1 cellular context compared by ENCODE assay signal in the genomic region with DNA sequence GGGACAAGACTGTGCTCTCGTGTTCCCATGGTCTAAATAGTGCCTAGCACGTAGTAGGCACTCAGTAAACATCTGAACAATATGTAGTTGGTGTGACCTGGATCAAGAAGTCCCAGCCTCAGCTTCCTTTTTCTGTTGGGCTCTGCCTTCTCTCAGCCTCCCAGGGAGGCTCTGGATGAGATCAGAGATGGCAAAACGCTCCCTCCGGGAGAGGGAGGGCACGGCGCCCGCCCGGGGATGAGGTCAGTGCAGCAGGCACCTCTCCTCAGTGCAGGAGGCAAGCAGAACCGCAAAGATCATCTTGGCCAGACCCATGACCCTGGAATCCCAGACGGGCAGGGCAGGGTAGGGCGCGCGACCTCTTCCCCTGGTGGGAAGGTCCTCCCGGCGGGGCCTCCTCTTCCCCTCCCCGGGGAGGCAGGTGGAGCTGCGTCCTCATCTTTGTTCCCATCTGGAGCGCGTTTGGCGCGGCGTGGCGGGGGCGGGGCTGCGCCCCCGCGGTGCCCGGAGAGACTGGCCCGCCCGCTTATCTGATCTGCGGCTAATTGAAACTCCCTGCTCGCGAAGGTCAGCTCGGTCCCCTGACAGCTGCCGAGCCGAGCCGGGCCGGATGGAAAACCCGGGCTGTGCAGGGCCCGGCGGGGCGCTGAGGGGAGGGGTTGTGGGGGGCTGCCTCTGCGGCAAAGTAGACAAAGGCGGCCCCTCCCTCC.
TF ChIP-seq lines count a peak whose summit lies in the region.

No MANE protein-coding gene starts in this region.

TF ChIP-seq in HEK293, 187 proteins besides CTCF, POLR2A, EP300 and RAD21 (continued from another document):
- TF ChIP-seq, protein P1, sequence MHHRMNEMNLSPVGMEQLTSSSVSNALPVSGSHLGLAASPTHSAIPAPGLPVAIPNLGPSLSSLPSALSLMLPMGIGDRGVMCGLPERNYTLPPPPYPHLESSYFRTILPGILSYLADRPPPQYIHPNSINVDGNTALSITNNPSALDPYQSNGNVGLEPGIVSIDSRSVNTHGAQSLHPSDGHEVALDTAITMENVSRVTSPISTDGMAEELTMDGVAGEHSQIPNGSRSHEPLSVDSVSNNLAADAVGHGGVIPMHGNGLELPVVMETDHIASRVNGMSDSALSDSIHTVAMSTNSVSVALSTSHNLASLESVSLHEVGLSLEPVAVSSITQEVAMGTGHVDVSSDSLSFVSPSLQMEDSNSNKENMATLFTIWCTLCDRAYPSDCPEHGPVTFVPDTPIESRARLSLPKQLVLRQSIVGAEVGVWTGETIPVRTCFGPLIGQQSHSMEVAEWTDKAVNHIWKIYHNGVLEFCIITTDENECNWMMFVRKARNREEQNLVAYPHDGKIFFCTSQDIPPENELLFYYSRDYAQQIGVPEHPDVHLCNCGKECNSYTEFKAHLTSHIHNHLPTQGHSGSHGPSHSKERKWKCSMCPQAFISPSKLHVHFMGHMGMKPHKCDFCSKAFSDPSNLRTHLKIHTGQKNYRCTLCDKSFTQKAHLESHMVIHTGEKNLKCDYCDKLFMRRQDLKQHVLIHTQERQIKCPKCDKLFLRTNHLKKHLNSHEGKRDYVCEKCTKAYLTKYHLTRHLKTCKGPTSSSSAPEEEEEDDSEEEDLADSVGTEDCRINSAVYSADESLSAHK (tag by site-specific recombination; IDR thresholded peaks at IDR 0.05) = no peak
- TF ChIP-seq KLF9 (tag by site-specific recombination; IDR thresholded peaks at IDR 0.05; ENCODE audit: low read depth) (peak; percentile 67), ZFP41 (tag by site-specific recombination; IDR thresholded peaks at IDR 0.05; ENCODE audit: borderline replicate concordance) (no peak), IKZF3 (tag by site-specific recombination; IDR thresholded peaks at IDR 0.05) (peak; percentile 81), ZBTB7A (tag by site-specific recombination; IDR thresholded peaks at IDR 0.05; ENCODE audit: low read depth) (no peak), ZNF514 (tag by site-specific recombination; IDR thresholded peaks at IDR 0.05) (no peak), OSR2 (tag by site-specific recombination; IDR thresholded peaks at IDR 0.05) (no peak; the same call in 1 of the 2 replicates), GLIS1 (tag by site-specific recombination; IDR thresholded peaks at IDR 0.05) (peak; percentile 93), ZNF114 (tag by site-specific recombination; IDR thresholded peaks at IDR 0.05) (no peak), EGR2 (tag by site-specific recombination; IDR thresholded peaks at IDR 0.05; ENCODE audit: low read depth) (peak; percentile 66; the same call in 1 of the 2 replicates), ZNF423 (tag by site-specific recombination; IDR thresholded peaks at IDR 0.05) (peak; percentile 65; the same call in 1 of the 2 replicates), FEZF1 (tag by site-specific recombination; IDR thresholded peaks at IDR 0.05) (0 out of 2 replicates have a peak, but pooled peaks have one; percentile 24), ZNF157 (tag by site-specific recombination; IDR thresholded peaks at IDR 0.05) (no peak)
- TF ChIP-seq, protein P2, sequence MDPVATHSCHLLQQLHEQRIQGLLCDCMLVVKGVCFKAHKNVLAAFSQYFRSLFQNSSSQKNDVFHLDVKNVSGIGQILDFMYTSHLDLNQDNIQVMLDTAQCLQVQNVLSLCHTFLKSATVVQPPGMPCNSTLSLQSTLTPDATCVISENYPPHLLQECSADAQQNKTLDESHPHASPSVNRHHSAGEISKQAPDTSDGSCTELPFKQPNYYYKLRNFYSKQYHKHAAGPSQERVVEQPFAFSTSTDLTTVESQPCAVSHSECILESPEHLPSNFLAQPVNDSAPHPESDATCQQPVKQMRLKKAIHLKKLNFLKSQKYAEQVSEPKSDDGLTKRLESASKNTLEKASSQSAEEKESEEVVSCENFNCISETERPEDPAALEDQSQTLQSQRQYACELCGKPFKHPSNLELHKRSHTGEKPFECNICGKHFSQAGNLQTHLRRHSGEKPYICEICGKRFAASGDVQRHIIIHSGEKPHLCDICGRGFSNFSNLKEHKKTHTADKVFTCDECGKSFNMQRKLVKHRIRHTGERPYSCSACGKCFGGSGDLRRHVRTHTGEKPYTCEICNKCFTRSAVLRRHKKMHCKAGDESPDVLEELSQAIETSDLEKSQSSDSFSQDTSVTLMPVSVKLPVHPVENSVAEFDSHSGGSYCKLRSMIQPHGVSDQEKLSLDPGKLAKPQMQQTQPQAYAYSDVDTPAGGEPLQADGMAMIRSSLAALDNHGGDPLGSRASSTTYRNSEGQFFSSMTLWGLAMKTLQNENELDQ (tag by site-specific recombination; IDR thresholded peaks at IDR 0.05; ENCODE audit: low read depth) = no peak
- TF ChIP-seq, protein P3, sequence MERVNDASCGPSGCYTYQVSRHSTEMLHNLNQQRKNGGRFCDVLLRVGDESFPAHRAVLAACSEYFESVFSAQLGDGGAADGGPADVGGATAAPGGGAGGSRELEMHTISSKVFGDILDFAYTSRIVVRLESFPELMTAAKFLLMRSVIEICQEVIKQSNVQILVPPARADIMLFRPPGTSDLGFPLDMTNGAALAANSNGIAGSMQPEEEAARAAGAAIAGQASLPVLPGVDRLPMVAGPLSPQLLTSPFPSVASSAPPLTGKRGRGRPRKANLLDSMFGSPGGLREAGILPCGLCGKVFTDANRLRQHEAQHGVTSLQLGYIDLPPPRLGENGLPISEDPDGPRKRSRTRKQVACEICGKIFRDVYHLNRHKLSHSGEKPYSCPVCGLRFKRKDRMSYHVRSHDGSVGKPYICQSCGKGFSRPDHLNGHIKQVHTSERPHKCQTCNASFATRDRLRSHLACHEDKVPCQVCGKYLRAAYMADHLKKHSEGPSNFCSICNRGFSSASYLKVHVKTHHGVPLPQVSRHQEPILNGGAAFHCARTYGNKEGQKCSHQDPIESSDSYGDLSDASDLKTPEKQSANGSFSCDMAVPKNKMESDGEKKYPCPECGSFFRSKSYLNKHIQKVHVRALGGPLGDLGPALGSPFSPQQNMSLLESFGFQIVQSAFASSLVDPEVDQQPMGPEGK (tag by site-specific recombination; IDR thresholded peaks at IDR 0.05) = peak; percentile 67
